ENCODE assay signal across 31 cellular contexts in genomic region chr4:187396106-187396505, GRCh38.
"Had no signal": no experiment of that assay in that cellular context is flagged by ENCODE, and none has a peak within 500 bp of the region (broad histone marks: within the 10 kb centered on the region; RNA-seq: fewer than 3 reads in every experiment).

No MANE protein-coding gene starts in this region.

- ATAC-seq: left colon; natural killer cell; right cardiac atrium; sciatic nerve; stimulated activated naive B cell treated with anti-CD40 and anti-IgM and Interleukin-4, amounts not matched to agents 10 μg/mL and 1 μg/mL and 100 μg/mL, for 72 hours; stimulated activated naive CD8-positive, alpha-beta T cell treated with anti-CD3 and anti-CD28 coated beads, Interleukin-15, Interleukin-2, amounts not matched to agents 100 U/mL and 50 U/mL, for 24 hours had no signal

- H3K27ac ChIP-seq: left ventricle myocardium inferior, neural progenitor cell, neutrophil, ovary, skin epidermis, stomach, testis, thyroid gland, transverse colon, upper lobe of left lung, vagina had no signal

- H3K4me1 Mint-ChIP-seq: immature natural killer cell; naive B cell; natural killer cell; stimulated activated naive B cell treated with anti-CD40 and anti-IgM and Interleukin-4, amounts not matched to agents 10 μg/mL and 1 μg/mL and 100 μg/mL, for 72 hours had no signal

- H3K27me3 ChIP-seq: neural progenitor cell, neutrophil, ovary, stomach, testis, thyroid gland, transverse colon, upper lobe of left lung, vagina had no signal

- H3K27ac Mint-ChIP-seq: immature natural killer cell; mesothelial cell of epicardium; naive B cell; natural killer cell; nephron progenitor cell; neural progenitor cell; progenitor cell of endocrine pancreas; stimulated activated naive B cell treated with anti-CD40 and anti-IgM and Interleukin-4, amounts not matched to agents 10 μg/mL and 1 μg/mL and 100 μg/mL, for 72 hours had no signal

- H3K9me3 Mint-ChIP-seq: mesothelial cell of epicardium, nephron progenitor cell, neural progenitor cell had no signal

- H3K9me3 ChIP-seq: neutrophil, ovary, stomach, testis, thyroid gland, transverse colon, upper lobe of left lung, vagina had no signal

- H3K9ac ChIP-seq: neural progenitor cell had no signal

- H3K4me1 ChIP-seq: left ventricle myocardium inferior, neural progenitor cell, stomach, testis, thyroid gland, transverse colon, upper lobe of left lung, vagina had no signal

- H3K36me3 ChIP-seq: left ventricle myocardium inferior, neural progenitor cell, neutrophil, ovary, stomach, thyroid gland, transverse colon, upper lobe of left lung, vagina had no signal

- H3K36me3 Mint-ChIP-seq: mesothelial cell of epicardium; naive B cell; neural progenitor cell; stimulated activated naive B cell treated with anti-CD40 and anti-IgM and Interleukin-4, amounts not matched to agents 10 μg/mL and 1 μg/mL and 100 μg/mL, for 72 hours had no signal

- H3K4me3 Mint-ChIP-seq: immature natural killer cell; mesothelial cell of epicardium; naive B cell; natural killer cell; nephron progenitor cell; neural progenitor cell; stimulated activated naive B cell treated with anti-CD40 and anti-IgM and Interleukin-4, amounts not matched to agents 10 μg/mL and 1 μg/mL and 100 μg/mL, for 72 hours had no signal

- DNase-seq: hippocampal formation; immature natural killer cell; kidney; left colon; left ventricle myocardium inferior; mesendoderm; naive B cell; natural killer cell; nephron progenitor cell; ovary; retina; right cardiac atrium; stimulated activated CD4-positive, alpha-beta T cell treated with anti-CD3 and anti-CD28 coated beads, Interleukin-12 subunit alpha, Interleukin-12 subunit beta, amount 100 ng/mL, for 4 hours; stimulated activated CD4-positive, alpha-beta T cell treated with anti-CD3 and anti-CD28 coated beads, Interleukin-15, amount 100 ng/mL, for 24 hours; stimulated activated CD4-positive, alpha-beta T cell treated with anti-CD3 and anti-CD28 coated beads, Interleukin-2, amount 100 ng/mL, for 24 hours; stimulated activated CD4-positive, alpha-beta T cell treated with anti-CD3 and anti-CD28 coated beads, Interleukin-4, amount 100 ng/mL, for 1 hour; stimulated activated naive B cell treated with anti-CD40 and anti-IgM and Interleukin-4, amounts not matched to agents 10 μg/mL and 1 μg/mL and 100 μg/mL, for 72 hours; stimulated activated naive CD8-positive, alpha-beta T cell treated with anti-CD3 and anti-CD28 coated beads, Interleukin-15, Interleukin-2, amounts not matched to agents 100 U/mL and 50 U/mL, for 24 hours; stomach; testis; thyroid gland; transverse colon; upper lobe of left lung had no signal

- H3K27me3 Mint-ChIP-seq: naive B cell; progenitor cell of endocrine pancreas; stimulated activated naive B cell treated with anti-CD40 and anti-IgM and Interleukin-4, amounts not matched to agents 10 μg/mL and 1 μg/mL and 100 μg/mL, for 72 hours had no signal

- H3K4me3 ChIP-seq: left ventricle myocardium inferior, lung, neural progenitor cell, ovary, skin epidermis, stomach, testis, thyroid gland, transverse colon, upper lobe of left lung, vagina had no signal
